Comparison of ENCODE assay signal across 11 cellular contexts in genomic region chr3:185815391-185816282, GRCh38. TPM values are rescaled to one million over a fixed set of nuclear protein-coding genes. Genes with fewer than 3 reads are reported as not detected.
DNase-seq lines count a peak whose midpoint lies in the region; ATAC-seq and TF ChIP-seq lines count a peak whose summit lies in the region.
"Had no signal": no experiment of that assay in that cellular context is flagged by ENCODE, and none has a peak within 500 bp of the region (broad histone marks: within the 10 kb centered on the region; RNA-seq: fewer than 3 reads in every experiment).

No MANE protein-coding gene starts in this region.

- H3K36me3 ChIP-seq in SJSA1, result peaks cover 16% of the 10 kb centered on the region

- H3K27ac Mint-ChIP-seq in progenitor cell of endocrine pancreas, result peak overlapping the region; percentile 64
- H3K27ac Mint-ChIP-seq: IgD-negative memory B cell; stimulated activated naive CD8-positive, alpha-beta T cell treated with anti-CD3 and anti-CD28 coated beads, Interleukin-15, Interleukin-2, amounts not matched to agents 100 ng/mL and 50 ng/mL, for 24 hours; T-cell had no signal

- H3K4me3 Mint-ChIP-seq in progenitor cell of endocrine pancreas (ENCODE audit: low read depth), result no peak overlapping the region
- H3K4me3 Mint-ChIP-seq: stimulated activated naive CD8-positive, alpha-beta T cell treated with anti-CD3 and anti-CD28 coated beads, Interleukin-15, Interleukin-2, amounts not matched to agents 100 ng/mL and 50 ng/mL, for 24 hours; T-cell had no signal

- H3K27ac ChIP-seq in SJSA1, result peak overlapping the region; percentile 60

- H3K27me3 Mint-ChIP-seq in progenitor cell of endocrine pancreas, result no peaks in the 10 kb centered on the region

- H3K9me3 ChIP-seq in SJSA1 (replicated peaks), result no peaks in the 10 kb centered on the region

- H3K27me3 ChIP-seq in SJSA1 (replicated peaks), result no peaks in the 10 kb centered on the region

- peaks cover 44% of the 10 kb centered on the region for H3K4me1 Mint-ChIP-seq in progenitor cell of endocrine pancreas (ENCODE audit: low read depth)
- H3K4me1 Mint-ChIP-seq: IgD-negative memory B cell, T-cell had no signal

- DNase-seq in HT1080 (ENCODE audit: low read depth), result peak; percentile 69
- DNase-seq in SJSA1 (ENCODE audit: low read depth in 1 of 2, low spot score in 2 of 2), result peak in 1 of 2 experiments; percentile 33
- DNase-seq in glomerular visceral epithelial cell (ENCODE audit: extremely low spot score), result peak; percentile 41
- DNase-seq in progenitor cell of endocrine pancreas (ENCODE audit: low spot score, unreplicated experiment), result no peak
- no peak for DNase-seq in NCI-H2227 treated with DMSO at 0.1 percent for 48 hours (lab: John Stamatoyannopoulos, UW)
- no peak for DNase-seq in SW480 (ENCODE audit: low spot score)
- DNase-seq: NCI-H345, T-cell had no signal

- no peaks in the 10 kb centered on the region for H3K36me3 Mint-ChIP-seq in progenitor cell of endocrine pancreas (ENCODE audit: insufficient read depth)
- H3K36me3 Mint-ChIP-seq: T-cell had no signal

- H3K9me3 Mint-ChIP-seq in progenitor cell of endocrine pancreas (ENCODE audit: low read depth), result no peaks in the 10 kb centered on the region
- H3K9me3 Mint-ChIP-seq: stimulated activated naive CD8-positive, alpha-beta T cell treated with anti-CD3 and anti-CD28 coated beads, Interleukin-15, Interleukin-2, amounts not matched to agents 100 ng/mL and 50 ng/mL, for 24 hours; T-cell had no signal

- ATAC-seq in HG03139 (IDR thresholded peaks at IDR 0.05; ENCODE audit: unreplicated experiment), result no peak
- ATAC-seq: T-cell had no signal

- no peak for TF ChIP-seq CTCF in progenitor cell of endocrine pancreas (IDR thresholded peaks at IDR 0.05; ENCODE audit: unreplicated experiment)

- no peak overlapping the region for H3K4me3 ChIP-seq in SJSA1

- H3K4me1 ChIP-seq in SJSA1 (replicated peaks), result peaks cover 58% of the 10 kb centered on the region

RNA-seq across cellular contexts. Expression of gene IGF2BP2, which starts 9.2 kb away (rescaled TPM):
- 138 and 157 TPM in 2 replicates for total RNA-seq in HT1080 (2014; rRNA removed; shearing (Covaris generic))
- polyA plus RNA-seq in HT1080 (2015; cell fraction: cytosol; rRNA removed), result 206 and 267 TPM in 2 replicates
- 287 and 324 TPM in 2 replicates for polyA plus RNA-seq in HT1080 (2015; cell fraction: nucleus; rRNA removed)
- 37.9 and 96.5 TPM in 2 replicates for total RNA-seq in SJSA1 (2014; rRNA removed; shearing (Covaris generic))
- total RNA-seq in progenitor cell of endocrine pancreas, result 187 and 190 TPM in 2 replicates
- polyA plus RNA-seq: IgD-negative memory B cell had no signal

Comparison
In these comparisons a context has a peak if more than half of its experiments do, and no peak if none do; other contexts are left out.
1. DNase-seq: peak in HT1080 (single experiment) and glomerular visceral epithelial cell (single experiment); none in progenitor cell of endocrine pancreas (single experiment), NCI-H2227 treated with DMSO at 0.1 percent for 48 hours (single experiment) and SW480 (single experiment).